8 cellular contexts compared by ENCODE assay signal in genomic region chr1:184974086-184974836, GRCh38. TPM values are rescaled to one million over a fixed set of nuclear protein-coding genes. Genes with fewer than 3 reads are reported as not detected.
DNase-seq lines count a peak whose midpoint lies in the region; ATAC-seq and TF ChIP-seq lines count a peak whose summit lies in the region.

Gene NIBAN1 (minus strand): TSS chr1:184974508. CDS start chr1:184974356, 152 bp downstream.

- H3K27me3 ChIP-seq in SJCRH30 (peaks cover 13% of the 10 kb centered on the region), psoas muscle (ENCODE audit: insufficient read depth in 3 of 3, low read length in 2 of 3) (no peaks in the 10 kb centered on the region), vagina (no peaks in the 10 kb centered on the region)

- CTCF ChIA-PET in Calu3 (lab: Charles Lee): interaction anchor here (0.8 to 2.4 kb wide), 3 partner anchors 71 to 196 kb away, joined by 3 to 13 read pairs (median 3); partner anchors contain the start of gene RNF2

- TF ChIP-seq CTCF in Calu3 (IDR thresholded peaks at IDR 0.05; ENCODE audit: unreplicated experiment) (no peak), psoas muscle (IDR thresholded peaks at IDR 0.05) (no peak), vagina (IDR thresholded peaks at IDR 0.05) (no peak)

- H3K4me3 Mint-ChIP-seq in Calu3 (ENCODE audit: low read depth, unreplicated experiment): peak within 1 kb of the TSS; percentile 88

- no peak for TF ChIP-seq POLR2A in vagina (IDR thresholded peaks at IDR 0.05)

- H3K4me3 ChIP-seq in SJCRH30 (peak within 1 kb of the TSS; percentile 55), psoas muscle (peak within 1 kb of the TSS; percentile 80), vagina (peak within 1 kb of the TSS; percentile 75 to 78)

- WGBS in psoas muscle, 3 donors: 2 to 4% (median 2%) methylated on average over 57 to 66 of the region's 66 CpGs

- H3K27ac Mint-ChIP-seq in Calu3 (ENCODE audit: unreplicated experiment): peak within 1 kb of the TSS; percentile 96

- H3K9me3 ChIP-seq in SJCRH30 (replicated peaks): no peaks in the 10 kb centered on the region
- no peaks in the 10 kb centered on the region for H3K9me3 ChIP-seq in psoas muscle
- H3K9me3 ChIP-seq in vagina: no peaks in the 10 kb centered on the region

- H3K4me1 ChIP-seq in SJCRH30 (peaks cover 2% of the 10 kb centered on the region; the same call in 1 of the 2 replicates), psoas muscle (peaks cover 20% of the 10 kb centered on the region), vagina (peaks cover 29% of the 10 kb centered on the region)

- H3K36me3 Mint-ChIP-seq in Calu3 (ENCODE audit: insufficient read depth, unreplicated experiment): peaks cover 24% of the 10 kb centered on the region

- no peaks in the 10 kb centered on the region for H3K27me3 Mint-ChIP-seq in Calu3 (ENCODE audit: unreplicated experiment)

- intact Hi-C loops in Calu3 (cut with micrococcal nuclease; ENCODE audit: unreplicated experiment): loop anchor here (2.0 kb wide), 1 partner anchor 219 kb away; the partner anchor contains the start of gene EDEM3
- intact Hi-C loops in cardiac septum (cut with DNase I): loop anchor here (5.0 kb wide), 1 partner anchor 183 kb away; the partner anchor contains the start of genes SWT1 and TRMT1L
- intact Hi-C loops in psoas muscle (cut with DNase I): loop anchor here in 1 of 2 donors (2.0 to 5.0 kb wide), 2 partner anchors 82 to 169 kb away; no protein-coding TSS in a partner anchor
- intact Hi-C loops in vagina (cut with DNase I): no loop called here

- no peak within 1 kb of the TSS for H3K27ac ChIP-seq in SJCRH30
- peak within 1 kb of the TSS; percentile 89 for H3K27ac ChIP-seq in psoas muscle
- peak within 1 kb of the TSS; percentile 92 for H3K27ac ChIP-seq in vagina

- H3K4me1 Mint-ChIP-seq in Calu3 (ENCODE audit: low read depth, unreplicated experiment): peaks cover 18% of the 10 kb centered on the region

- H3K9me3 Mint-ChIP-seq in Calu3 (ENCODE audit: low read depth, unreplicated experiment): no peaks in the 10 kb centered on the region

- BruUV-seq in Calu3 (replicated peaks; lab: Mats Ljungman, UMichigan): no TSS peak

- DNase-seq in Calu3 (peak; percentile 72), SJCRH30 (peak; percentile 12 to 17), cardiac septum (ENCODE audit: low spot score) (peak; percentile 93), psoas muscle (peak; percentile 67 to 82), vagina (ENCODE audit: extremely low spot score in 2 of 2) (no peak)
- peak in 3 of 4 experiments; percentile 16 to 22 (median 20) for DNase-seq in activated naive CD4-positive, alpha-beta T cell (lab: John Stamatoyannopoulos, UW)

- H3K36me3 ChIP-seq in SJCRH30 (no peaks in the 10 kb centered on the region), psoas muscle (ENCODE audit: insufficient read depth in 1 of 2, low read depth in 1 of 2) (no peaks in the 10 kb centered on the region), vagina (no peaks in the 10 kb centered on the region)

- peak; percentile 68 for ATAC-seq in GM19397 (IDR thresholded peaks at IDR 0.05; ENCODE audit: unreplicated experiment)
- peak; percentile 46 for ATAC-seq in HG03520 (IDR thresholded peaks at IDR 0.05; ENCODE audit: unreplicated experiment)
- peak; percentile 57 to 69 (median 60) for ATAC-seq in psoas muscle

RNA-seq across cellular contexts. Expression of gene NIBAN1, which starts in this region (rescaled TPM):
- total RNA-seq in Calu3 (2022) (12.1 and 19.5 TPM in 2 replicates), cardiac septum (351 TPM), psoas muscle (100 to 1,000 TPM in 2 of 4 donors, 10 to 100 TPM in 2; 50.6 to 112 (median 98.0) TPM), vagina (22.8 TPM)
- 0.46 and 0.59 TPM in 2 replicates for total RNA-seq in SJCRH30 (2014; rRNA removed; shearing (Covaris generic))
- polyA plus RNA-seq in psoas muscle: 10 to 100 TPM in 2 of 3 donors, 1 to 10 TPM in 1; 9.0 to 25.0 (median 10.7) TPM

Comparison
In these comparisons a context has a peak if more than half of its experiments do, and no peak if none do; other contexts are left out.
1. Peak in DNase-seq and H3K4me3 ChIP-seq in SJCRH30; RNA of the gene not detected or under 1 TPM.
2. DNase-seq: peak in Calu3 (single experiment), activated naive CD4-positive, alpha-beta T cell (3 of 4), cardiac septum (single experiment) and psoas muscle (2 of 2); none in vagina (0 of 2).
3. Peak in every context shown above with its lines, with median percentiles within 50 percentile points of each other: ATAC-seq and H3K4me3 ChIP-seq.